In the genomic region with DNA sequence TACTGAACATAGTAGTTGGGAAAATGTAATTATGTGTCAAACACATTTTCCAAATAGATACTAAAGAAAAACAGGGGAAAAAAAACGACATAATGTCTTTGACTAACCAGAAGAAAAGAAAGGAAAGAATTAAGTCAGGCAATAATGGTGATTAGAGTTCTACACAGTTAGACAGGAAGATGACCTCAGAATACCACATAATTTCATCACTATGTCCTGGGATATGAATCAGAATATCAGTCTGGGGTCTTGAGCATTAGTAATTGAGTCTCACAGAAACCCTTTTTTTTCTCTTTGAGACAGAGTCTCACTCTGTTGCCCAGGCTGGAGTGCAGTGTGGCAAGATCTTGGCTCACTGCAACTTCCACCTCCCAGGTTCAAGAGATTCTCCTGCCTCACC, we compare ENCODE assay signal across 20 cellular contexts.
DNase-seq lines count a peak whose midpoint lies in the region; ATAC-seq, FAIRE-seq and TF ChIP-seq lines count a peak whose summit lies in the region.
"Had no signal": no experiment of that assay in that cellular context is flagged by ENCODE, and none has a peak within 500 bp of the region (broad histone marks: within the 10 kb centered on the region; RNA-seq: fewer than 3 reads in every experiment).

No MANE protein-coding gene starts in this region.

- dilution Hi-C loops in IMR-90 (cut with HindIII; ENCODE audit: low sequenced_read_pairs, unreplicated experiment): no loop called here

- H2BK15ac ChIP-seq in IMR-90 (ENCODE audit: low read depth, low read length): no peak overlapping the region

- H2BK5ac ChIP-seq in IMR-90 (ENCODE audit: low read depth, low read length, poor library complexity, severe bottlenecking): no peak overlapping the region

- no peak overlapping the region for H4K91ac ChIP-seq in IMR-90 (ENCODE audit: insufficient read depth, low read depth, low read length)

- CTCF ChIA-PET in IMR-90 (lab: Yijun Ruan, JAX): no interaction called here

- H3K23ac ChIP-seq in IMR-90 (ENCODE audit: low read depth, low read length): no peak overlapping the region

- no peak for ATAC-seq in IMR-90 (ENCODE audit: low read depth)
- ATAC-seq: A549 had no signal

- H2AFZ ChIP-seq in IMR-90 (replicated peaks; ENCODE audit: low read length, poor library complexity) (no peak overlapping the region), osteoblast (ENCODE audit: low read length) (no peak overlapping the region)

- DNase-seq in EL: peak; percentile 13
- DNase-seq in IMR-90: peak; percentile 47
- peak; percentile 8 for DNase-seq in bronchial epithelial cell (ENCODE audit: low read depth)
- DNase-seq in osteoblast (ENCODE audit: insufficient read length, low spot score, missing footprints): peak; percentile 52
- no peak for DNase-seq in KBM-7
- DNase-seq in SKM-1 treated with dmso at 0.1 percent for 144 hours (lab: John Stamatoyannopoulos, UW; ENCODE audit: unreplicated experiment): no peak
- DNase-seq in CD1c-positive myeloid dendritic cell (ENCODE audit: extremely low spot score): no peak
- DNase-seq: CD8-positive, alpha-beta memory T cell; DMS53; H7; NCI-H1105 treated with DMSO at 0.1 percent for 48 hours; NCI-H1694; NCI-H2107; NCI-H510A treated with DMSO at 0.1 percent for 48 hours; NCI-H774; OCI-M1; SHP77 had no signal

- no TSS peak for BruUV-seq in IMR-90 (replicated peaks; lab: Mats Ljungman, UMichigan)

- intact Hi-C loops in IMR-90 (cut with micrococcal nuclease): no loop called here

- H3K18ac ChIP-seq in IMR-90 (ENCODE audit: low read depth, low read length): no peak overlapping the region

- POLR2A ChIA-PET in IMR-90 (lab: Charles Lee; ENCODE audit: unreplicated experiment): no interaction called here

- in situ Hi-C loops in IMR-90 (cut with MboI; ENCODE audit: low sequenced_read_pairs) (no loop called here), KBM-7 (cut with MboI; ENCODE audit: low pct_unique_long_range_greater_than_20kb, low sequenced_read_pairs) (no loop called here)

- H3K4me3 ChIP-seq in IMR-90 (ENCODE audit: insufficient read depth, low read depth, low read length) (no peak overlapping the region), bronchial epithelial cell (ENCODE audit: low read depth, low read length) (no peak overlapping the region), osteoblast (ENCODE audit: insufficient read depth, low read length) (no peak overlapping the region)
- H3K4me3 ChIP-seq: A549; BLaER1 treated with 17β-estradiol and CSF1 and Interleukin-3, amounts not matched to agents 10 nM and 100 nM; SK-N-MC had no signal

- no peak for FAIRE-seq in bronchial epithelial cell (lab: Jason Lieb, UNC)
- FAIRE-seq: A549 had no signal

- no peaks in the 10 kb centered on the region for H3K79me2 ChIP-seq in osteoblast (ENCODE audit: insufficient read depth, low read length)

- no peak for TF ChIP-seq POLR2A in IMR-90 (IDR thresholded peaks at IDR 0.05; ENCODE audit: low read depth, low read length)

- H4K5ac ChIP-seq in IMR-90 (ENCODE audit: low read depth, low read length): no peak overlapping the region

- WGBS in IMR-90 (ENCODE audit: extremely low coverage in 2 of 2, insufficient read length in 1 of 2), 2 experiments: no CpG with 5 or more reads among the region's 1 CpG

- no peaks in the 10 kb centered on the region for H3K9me1 ChIP-seq in IMR-90 (ENCODE audit: insufficient read depth, low read length)

- H4K20me1 ChIP-seq in IMR-90 (ENCODE audit: insufficient read depth, low read length) (no peaks in the 10 kb centered on the region), osteoblast (ENCODE audit: insufficient read depth, low read length) (no peaks in the 10 kb centered on the region)
- H4K20me1 ChIP-seq: BLaER1 treated with 17β-estradiol and CSF1 and Interleukin-3, amounts not matched to agents 10 nM and 100 nM had no signal

- H2AK5ac ChIP-seq in IMR-90 (ENCODE audit: low read depth, low read length): no peak overlapping the region

- H3K9me3 ChIP-seq in IMR-90 (ENCODE audit: control insufficient read depth, insufficient read depth, low read length): no peaks in the 10 kb centered on the region
- H3K9me3 ChIP-seq in osteoblast (ENCODE audit: low read depth, low read length): no peaks in the 10 kb centered on the region
- H3K9me3 ChIP-seq: A549; BLaER1 treated with 17β-estradiol and CSF1 and Interleukin-3, amounts not matched to agents 10 nM and 100 nM had no signal

- H2AK9ac ChIP-seq in IMR-90 (replicated peaks; ENCODE audit: low read depth, low read length, poor library complexity): no peak overlapping the region

- H3K14ac ChIP-seq in IMR-90 (replicated peaks; ENCODE audit: low read depth, low read length): no peak overlapping the region

- TF ChIP-seq CTCF in IMR-90 (conservative IDR thresholded peaks at IDR 0.05; ENCODE audit: low read depth, low read length): no peak
- TF ChIP-seq CTCF in bronchial epithelial cell (IDR thresholded peaks at IDR 0.05; ENCODE audit: insufficient read depth, low read length, severe bottlenecking): no peak
- TF ChIP-seq CTCF in osteoblast (IDR thresholded peaks at IDR 0.05; ENCODE audit: extremely low read depth, low read depth, low read length): no peak

- H3K56ac ChIP-seq in IMR-90 (ENCODE audit: extremely low read depth, insufficient read depth, low read length): no peak overlapping the region

- no peak overlapping the region for H2BK20ac ChIP-seq in IMR-90 (ENCODE audit: low read depth, low read length)

- H2BK120ac ChIP-seq in IMR-90 (ENCODE audit: low read depth, low read length): no peak overlapping the region

- no peaks in the 10 kb centered on the region for H3K36me3 ChIP-seq in IMR-90 (ENCODE audit: control insufficient read depth, insufficient read depth, low read length)
- no peaks in the 10 kb centered on the region for H3K36me3 ChIP-seq in bronchial epithelial cell (ENCODE audit: control insufficient read depth, insufficient read depth, low read length)
- no peaks in the 10 kb centered on the region for H3K36me3 ChIP-seq in osteoblast (ENCODE audit: insufficient read depth, low read length)
- H3K36me3 ChIP-seq: BLaER1 treated with 17β-estradiol and CSF1 and Interleukin-3, amounts not matched to agents 10 nM and 100 nM had no signal

- H3K4me2 ChIP-seq in IMR-90 (ENCODE audit: low read depth, low read length) (no peak overlapping the region), osteoblast (ENCODE audit: insufficient read depth, low read length) (no peak overlapping the region)
- H3K4me2 ChIP-seq: A549; BLaER1 treated with 17β-estradiol and CSF1 and Interleukin-3, amounts not matched to agents 10 nM and 100 nM had no signal

- no peak overlapping the region for H4K8ac ChIP-seq in IMR-90 (ENCODE audit: low read depth in 2 of 2, low read length in 2 of 2)

- H3K27me3 ChIP-seq in IMR-90 (ENCODE audit: control insufficient read depth, insufficient read depth, low read length) (no peaks in the 10 kb centered on the region), bronchial epithelial cell (ENCODE audit: control insufficient read depth, insufficient read depth, low read length) (no peaks in the 10 kb centered on the region), osteoblast (ENCODE audit: insufficient read depth, low read length) (no peaks in the 10 kb centered on the region)
- H3K27me3 ChIP-seq: BLaER1 treated with 17β-estradiol and CSF1 and Interleukin-3, amounts not matched to agents 10 nM and 100 nM had no signal

- TF ChIP-seq RAD21 in IMR-90 (IDR thresholded peaks at IDR 0.05; ENCODE audit: low read length): no peak

- H3K27ac ChIP-seq in IMR-90 (ENCODE audit: insufficient read depth, low read length): no peak overlapping the region
- no peak overlapping the region for H3K27ac ChIP-seq in osteoblast (ENCODE audit: low read depth, low read length)
- H3K27ac ChIP-seq: A549; BLaER1 treated with 17β-estradiol and CSF1 and Interleukin-3, amounts not matched to agents 10 nM and 100 nM; SK-N-MC had no signal

- H3K4me1 ChIP-seq in IMR-90 (ENCODE audit: control insufficient read depth, insufficient read depth, low read length): no peaks in the 10 kb centered on the region
- no peaks in the 10 kb centered on the region for H3K4me1 ChIP-seq in osteoblast (ENCODE audit: insufficient read depth, low read length)
- H3K4me1 ChIP-seq: A549; BLaER1 treated with 17β-estradiol and CSF1 and Interleukin-3, amounts not matched to agents 10 nM and 100 nM had no signal

- H3K4ac ChIP-seq in IMR-90 (ENCODE audit: low read depth, low read length): no peak overlapping the region

- H3K9ac ChIP-seq in IMR-90 (ENCODE audit: low read depth, low read length): no peak overlapping the region
- H3K9ac ChIP-seq: BLaER1 treated with 17β-estradiol and CSF1 and Interleukin-3, amounts not matched to agents 10 nM and 100 nM had no signal

- no peaks in the 10 kb centered on the region for H3K79me1 ChIP-seq in IMR-90 (ENCODE audit: low read depth in 1 of 2, low read length in 2 of 2)

TF ChIP-seq in IMR-90, 13 proteins besides CTCF, POLR2A, EP300 and RAD21:
- TF ChIP-seq, protein P1, sequence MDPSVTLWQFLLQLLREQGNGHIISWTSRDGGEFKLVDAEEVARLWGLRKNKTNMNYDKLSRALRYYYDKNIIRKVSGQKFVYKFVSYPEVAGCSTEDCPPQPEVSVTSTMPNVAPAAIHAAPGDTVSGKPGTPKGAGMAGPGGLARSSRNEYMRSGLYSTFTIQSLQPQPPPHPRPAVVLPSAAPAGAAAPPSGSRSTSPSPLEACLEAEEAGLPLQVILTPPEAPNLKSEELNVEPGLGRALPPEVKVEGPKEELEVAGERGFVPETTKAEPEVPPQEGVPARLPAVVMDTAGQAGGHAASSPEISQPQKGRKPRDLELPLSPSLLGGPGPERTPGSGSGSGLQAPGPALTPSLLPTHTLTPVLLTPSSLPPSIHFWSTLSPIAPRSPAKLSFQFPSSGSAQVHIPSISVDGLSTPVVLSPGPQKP (IDR thresholded peaks at IDR 0.05; ENCODE audit: borderline replicate concordance, low read depth, low read length): no peak
- TF ChIP-seq CEBPB (IDR thresholded peaks at IDR 0.05; ENCODE audit: low read depth, low read length): peak; percentile 36; the same call in 1 of the 2 replicates

Comparison
In these comparisons a context has a peak if more than half of its experiments do, and no peak if none do; other contexts are left out.
1. DNase-seq: peak in EL (single experiment), IMR-90 (single experiment), bronchial epithelial cell (single experiment) and osteoblast (single experiment); none in KBM-7 (single experiment), SKM-1 treated with dmso at 0.1 percent for 144 hours (single experiment) and CD1c-positive myeloid dendritic cell (single experiment).